In the genomic region with DNA sequence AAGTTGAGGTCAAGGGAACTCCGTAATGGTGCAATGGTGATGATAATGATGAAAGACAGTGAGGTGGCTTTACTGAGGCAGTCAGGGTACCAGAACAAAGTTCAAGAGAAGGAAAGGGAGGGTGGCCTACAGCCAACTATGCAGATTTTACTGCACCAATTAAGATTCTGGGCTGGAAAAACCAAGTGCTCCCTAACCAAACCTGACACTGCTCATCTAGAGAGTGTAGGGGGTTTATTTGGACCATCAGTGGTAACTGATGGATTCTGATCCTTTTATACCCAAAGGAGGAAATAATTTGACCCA, we compare ENCODE assay signal across 1 cellular context.
TF ChIP-seq lines count a peak whose summit lies in the region.

No MANE protein-coding gene starts in this region.

TF ChIP-seq in IMR-90, 13 proteins besides CTCF, POLR2A, EP300 and RAD21:
- TF ChIP-seq RCOR1 (IDR thresholded peaks at IDR 0.05; ENCODE audit: insufficient replicate concordance, low read length): no peak
- TF ChIP-seq, protein P1, sequence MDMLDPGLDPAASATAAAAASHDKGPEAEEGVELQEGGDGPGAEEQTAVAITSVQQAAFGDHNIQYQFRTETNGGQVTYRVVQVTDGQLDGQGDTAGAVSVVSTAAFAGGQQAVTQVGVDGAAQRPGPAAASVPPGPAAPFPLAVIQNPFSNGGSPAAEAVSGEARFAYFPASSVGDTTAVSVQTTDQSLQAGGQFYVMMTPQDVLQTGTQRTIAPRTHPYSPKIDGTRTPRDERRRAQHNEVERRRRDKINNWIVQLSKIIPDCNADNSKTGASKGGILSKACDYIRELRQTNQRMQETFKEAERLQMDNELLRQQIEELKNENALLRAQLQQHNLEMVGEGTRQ (IDR thresholded peaks at IDR 0.05; ENCODE audit: low read depth, low read length): no peak
- TF ChIP-seq CEBPB (IDR thresholded peaks at IDR 0.05; ENCODE audit: low read depth, low read length): no peak
- no peak for TF ChIP-seq CHD1 (IDR thresholded peaks at IDR 0.05; ENCODE audit: low read depth, low read length)
- no peak for TF ChIP-seq FOS (IDR thresholded peaks at IDR 0.05; ENCODE audit: low read depth, low read length)
- TF ChIP-seq MXI1 (IDR thresholded peaks at IDR 0.05; ENCODE audit: borderline replicate concordance, low read depth, low read length): no peak
- TF ChIP-seq, protein P2, sequence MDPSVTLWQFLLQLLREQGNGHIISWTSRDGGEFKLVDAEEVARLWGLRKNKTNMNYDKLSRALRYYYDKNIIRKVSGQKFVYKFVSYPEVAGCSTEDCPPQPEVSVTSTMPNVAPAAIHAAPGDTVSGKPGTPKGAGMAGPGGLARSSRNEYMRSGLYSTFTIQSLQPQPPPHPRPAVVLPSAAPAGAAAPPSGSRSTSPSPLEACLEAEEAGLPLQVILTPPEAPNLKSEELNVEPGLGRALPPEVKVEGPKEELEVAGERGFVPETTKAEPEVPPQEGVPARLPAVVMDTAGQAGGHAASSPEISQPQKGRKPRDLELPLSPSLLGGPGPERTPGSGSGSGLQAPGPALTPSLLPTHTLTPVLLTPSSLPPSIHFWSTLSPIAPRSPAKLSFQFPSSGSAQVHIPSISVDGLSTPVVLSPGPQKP (IDR thresholded peaks at IDR 0.05; ENCODE audit: borderline replicate concordance, low read depth, low read length): no peak
- no peak for TF ChIP-seq MAFK (IDR thresholded peaks at IDR 0.05; ENCODE audit: low read depth, low read length)
- TF ChIP-seq RFX5 (IDR thresholded peaks at IDR 0.05; ENCODE audit: low read depth, low read length): no peak
- TF ChIP-seq NFE2L2 (IDR thresholded peaks at IDR 0.05; ENCODE audit: low read depth, low read length): no peak
- no peak for TF ChIP-seq BHLHE40 (IDR thresholded peaks at IDR 0.05; ENCODE audit: low read depth, low read length)
- no peak for TF ChIP-seq SMC3 (IDR thresholded peaks at IDR 0.05; ENCODE audit: low read depth, low read length)
- no peak for TF ChIP-seq MAZ (IDR thresholded peaks at IDR 0.05; ENCODE audit: borderline replicate concordance, low read depth, low read length)
